ENCODE assay signal across 9 cellular contexts in the genomic region with DNA sequence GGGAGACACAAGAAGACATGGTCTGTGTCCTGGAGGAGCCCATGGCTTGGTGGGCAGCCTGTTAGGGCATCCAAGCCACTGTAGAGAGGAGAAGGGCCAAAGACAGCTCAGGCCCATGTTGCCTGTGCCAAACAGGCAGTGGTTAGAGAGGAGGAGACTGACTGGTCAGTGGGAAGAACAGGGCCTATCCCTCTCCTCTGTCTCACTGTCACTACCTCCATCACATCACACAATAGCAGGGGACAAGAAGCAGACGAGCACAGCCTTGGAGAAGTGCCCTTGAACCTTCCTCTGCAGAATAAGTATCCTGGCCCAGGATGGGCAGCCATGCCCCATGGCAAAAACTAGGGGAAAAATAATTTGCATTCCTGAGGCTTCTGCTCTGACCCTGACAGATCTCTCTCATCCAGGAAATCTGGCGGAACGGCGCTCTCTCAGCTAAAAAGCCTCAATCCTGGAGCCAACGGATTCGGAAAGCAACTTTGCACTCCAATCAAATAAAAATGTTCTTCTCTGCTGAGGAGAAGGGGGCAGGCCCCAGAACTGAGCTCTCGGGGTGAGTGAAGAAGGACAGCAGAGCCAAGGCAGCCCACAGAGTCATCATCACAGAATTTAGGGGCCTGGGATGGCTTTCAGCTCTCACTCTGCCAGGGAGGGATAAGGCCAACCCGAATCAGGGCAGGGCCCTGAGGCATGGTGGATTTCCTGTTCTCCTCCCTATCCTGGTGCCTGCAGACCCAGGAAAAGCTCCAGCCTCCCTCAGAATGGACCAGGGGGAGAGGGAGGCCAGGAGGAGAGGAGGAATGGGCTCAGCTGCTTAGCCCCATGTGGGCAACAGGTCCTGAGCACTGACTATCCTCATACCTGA. TPM values are rescaled to one million over a fixed set of nuclear protein-coding genes. Genes with fewer than 3 reads are reported as not detected.
DNase-seq lines count a peak whose midpoint lies in the region; ATAC-seq, FAIRE-seq and TF ChIP-seq lines count a peak whose summit lies in the region.
"Had no signal": no experiment of that assay in that cellular context is flagged by ENCODE, and none has a peak within 500 bp of the region (broad histone marks: within the 10 kb centered on the region; RNA-seq: fewer than 3 reads in every experiment).

No MANE protein-coding gene starts in this region.

- H3K27ac ChIP-seq in right cardiac atrium (ENCODE audit: low read length), result peak overlapping the region; percentile 25

- H3K9me3 Mint-ChIP-seq in activated CD4-positive, alpha-beta memory T cell treated with anti-CD3 and anti-CD28 coated beads for 36 hours, result no peaks in the 10 kb centered on the region

- H3K27ac Mint-ChIP-seq in activated CD4-positive, alpha-beta memory T cell treated with anti-CD3 and anti-CD28 coated beads for 36 hours, result no peak overlapping the region

- H3K27me3 Mint-ChIP-seq in activated CD4-positive, alpha-beta memory T cell treated with anti-CD3 and anti-CD28 coated beads for 36 hours, result no peaks in the 10 kb centered on the region

- no peaks in the 10 kb centered on the region for H3K9me3 ChIP-seq in right cardiac atrium (ENCODE audit: control insufficient read depth, low read length)

- intact Hi-C loops in activated CD4-positive, alpha-beta memory T cell treated with anti-CD3 and anti-CD28 coated beads for 36 hours (cut with micrococcal nuclease), result no loop called here
- intact Hi-C loops in right cardiac atrium (cut with DNase I), result no loop called here

- peaks cover 5% of the 10 kb centered on the region for H3K4me1 ChIP-seq in right cardiac atrium (ENCODE audit: control insufficient read depth, insufficient read depth, low read length)

- peaks cover 28% of the 10 kb centered on the region for H3K4me1 Mint-ChIP-seq in activated CD4-positive, alpha-beta memory T cell treated with anti-CD3 and anti-CD28 coated beads for 36 hours (ENCODE audit: low read depth)

- peak; percentile 52 to 54 for ATAC-seq in right cardiac atrium
- ATAC-seq: left colon had no signal

- CTCF ChIA-PET in activated CD4-positive, alpha-beta memory T cell treated with anti-CD3 and anti-CD28 coated beads for 36 hours (lab: Charles Lee), result interaction anchor here (1.0 to 2.5 kb wide), 9 partner anchors 9 to 401 kb away, joined by 3 to 13 read pairs (median 4); a partner anchor contains a TSS

- H3K4me3 ChIP-seq in right cardiac atrium (ENCODE audit: low read length), result no peak overlapping the region
- peak overlapping the region; percentile 71 for H3K4me3 ChIP-seq in skeletal muscle cell (ENCODE audit: low read depth, low read length)

- POLR2A ChIA-PET in activated CD4-positive, alpha-beta memory T cell treated with anti-CD3 and anti-CD28 coated beads for 36 hours (lab: Charles Lee), result interaction anchor here (1.0 to 2.1 kb wide), 6 partner anchors 9 to 40 kb away, joined by 3 to 9 read pairs (median 4); no protein-coding TSS in a partner anchor

- H3K27me3 ChIP-seq in right cardiac atrium (ENCODE audit: control insufficient read depth, insufficient read depth), result no peaks in the 10 kb centered on the region

- peak; percentile 64 for DNase-seq in G401 (ENCODE audit: low spot score)
- DNase-seq in activated CD4-positive, alpha-beta memory T cell treated with anti-CD3 and anti-CD28 coated beads for 36 hours, result no peak
- no peak for DNase-seq in right cardiac atrium
- DNase-seq in skeletal muscle cell (ENCODE audit: low read depth), result no peak
- DNase-seq in SKM-1 treated with dmso at 0.1 percent for 144 hours (lab: John Stamatoyannopoulos, UW; ENCODE audit: unreplicated experiment), result no peak
- DNase-seq in D721Med (ENCODE audit: insufficient read length, low spot score), result no peak
- no peak for DNase-seq in stimulated activated CD4-positive, alpha-beta T cell treated with anti-CD3 and anti-CD28 coated beads, Interleukin-12 subunit alpha, Interleukin-12 subunit beta, amount 100 ng/mL, for 4 hours
- no peak for DNase-seq in ecto neural progenitor cell (ENCODE audit: low spot score)
- DNase-seq: left colon had no signal

- in situ Hi-C loops in G401 (cut with HindIII; ENCODE audit: low sequenced_read_pairs), result no loop called here

- TF ChIP-seq CTCF in D721Med (IDR thresholded peaks at IDR 0.05; ENCODE audit: insufficient read depth, missing control alignments), result no peak

- H3K4me3 Mint-ChIP-seq in activated CD4-positive, alpha-beta memory T cell treated with anti-CD3 and anti-CD28 coated beads for 36 hours, result peak overlapping the region; percentile 76

- H3K36me3 Mint-ChIP-seq in activated CD4-positive, alpha-beta memory T cell treated with anti-CD3 and anti-CD28 coated beads for 36 hours, result no peaks in the 10 kb centered on the region

- 41% methylated on average over 8 of the region's 8 CpGs for WGBS in right cardiac atrium

- FAIRE-seq in D721Med (lab: Jason Lieb, UNC), result no peak

RNA-seq across cellular contexts. Expression of a gene that starts 1.6 kb away (rescaled TPM):
- 7.8 and 10.7 TPM in 2 replicates for total RNA-seq in G401 (2014; rRNA removed; shearing (Covaris generic))
- total RNA-seq in activated CD4-positive, alpha-beta memory T cell treated with anti-CD3 and anti-CD28 coated beads for 36 hours, result 10 to 100 TPM; 11.8 to 12.5 TPM
- total RNA-seq in right cardiac atrium, result 10 to 100 TPM in 2 of 4 donors, 1 to 10 TPM in 2; 8.1 to 13.2 (median 10.6) TPM
- 8.8 TPM for polyA plus RNA-seq in right cardiac atrium

RNA-seq across cellular contexts. Expression of a gene that starts 56.3 kb away (rescaled TPM):
- not detected in 2 replicates for total RNA-seq in G401 (2014; rRNA removed; shearing (Covaris generic))
- under 1 TPM; 0.51 to 0.74 TPM for total RNA-seq in activated CD4-positive, alpha-beta memory T cell treated with anti-CD3 and anti-CD28 coated beads for 36 hours
- 1 to 10 TPM; 1.9 to 6.1 (median 3.6) TPM for total RNA-seq in right cardiac atrium
- 2.0 TPM for polyA plus RNA-seq in right cardiac atrium

RNA-seq across cellular contexts. Expression of a gene that starts 56.5 kb away (rescaled TPM):
- total RNA-seq in G401 (2014; rRNA removed; shearing (Covaris generic)), result not detected in 2 replicates
- total RNA-seq in activated CD4-positive, alpha-beta memory T cell treated with anti-CD3 and anti-CD28 coated beads for 36 hours, result under 1 TPM; 0.19 to 0.36 TPM
- total RNA-seq in right cardiac atrium, result 1 to 10 TPM in 3 of 4 donors, under 1 TPM in 1; 0.72 to 2.1 (median 1.7) TPM
- polyA plus RNA-seq in right cardiac atrium, result 1.2 TPM
